ENCODE assay signal across 23 cellular contexts in the genomic region with DNA sequence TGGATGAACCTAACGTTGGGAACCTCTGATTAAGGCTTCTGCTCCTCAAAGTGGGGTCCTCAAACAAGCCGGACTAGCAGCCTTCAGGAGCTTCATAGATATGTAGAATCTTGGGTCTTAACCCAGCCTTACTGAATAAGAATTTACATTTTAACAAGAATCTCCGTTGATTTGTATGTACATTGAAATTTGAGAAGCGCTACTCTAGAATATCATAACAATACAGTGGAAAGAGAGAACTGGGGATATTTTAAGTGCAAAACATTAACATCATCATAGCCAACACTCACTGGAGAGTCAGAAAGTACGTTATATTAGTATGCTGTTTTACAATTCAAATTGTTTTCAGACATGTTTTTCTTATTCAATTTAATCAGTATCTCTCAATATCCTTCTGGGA. TPM values are rescaled to one million over a fixed set of nuclear protein-coding genes. Genes with fewer than 3 reads are reported as not detected.
A peak's percentile ranks its signal among the peaks of the same experiment; 100 is the strongest.
DNase-seq lines count a peak whose midpoint lies in the region; ATAC-seq, FAIRE-seq and TF ChIP-seq lines count a peak whose summit lies in the region.
"Had no signal": no experiment of that assay in that cellular context is flagged by ENCODE, and none has a peak within 500 bp of the region (broad histone marks: within the 10 kb centered on the region; RNA-seq: fewer than 3 reads in every experiment).

No MANE protein-coding gene starts in this region.

- peak overlapping the region in 1 of 2 experiments; percentile 61; a peak in 2 of 6 replicates for H3K27ac ChIP-seq in A549
- peak overlapping the region; percentile 78; the same call in 1 of the 2 replicates for H3K27ac ChIP-seq in IMR-90 (ENCODE audit: insufficient read depth, low read length)
- peak overlapping the region; percentile 77 for H3K27ac ChIP-seq in brain microvascular endothelial cell
- no peak overlapping the region for H3K27ac ChIP-seq in Karpas-422 (ENCODE audit: low read length)
- H3K27ac ChIP-seq: BLaER1 had no signal

- intact Hi-C loops in IMR-90 (cut with micrococcal nuclease), result loop anchor here (5.0 kb wide), 1 partner anchor 311 kb away; the partner anchor contains the start of gene TMSB4X

- peaks cover 4% of the 10 kb centered on the region for H3K36me3 Mint-ChIP-seq in mesothelial cell of epicardium
- H3K36me3 Mint-ChIP-seq: CD8-positive, alpha-beta T cell had no signal

- H2AK9ac ChIP-seq in IMR-90 (replicated peaks; ENCODE audit: low read depth, low read length, poor library complexity), result no peak overlapping the region

- peak overlapping the region; percentile 93 for H4K5ac ChIP-seq in IMR-90 (ENCODE audit: low read depth, low read length)

- peak overlapping the region; percentile 73; the same call in 1 of the 3 replicates for H2BK15ac ChIP-seq in IMR-90 (ENCODE audit: low read depth, low read length)

- no peak overlapping the region for H3K56ac ChIP-seq in IMR-90 (ENCODE audit: extremely low read depth, insufficient read depth, low read length)

- BruUV-seq in IMR-90 (replicated peaks; lab: Mats Ljungman, UMichigan), result no TSS peak

- H3K79me1 ChIP-seq in IMR-90 (ENCODE audit: low read depth in 1 of 2, low read length in 2 of 2), result no peaks in the 10 kb centered on the region

- peak; percentile 82 for FAIRE-seq in A549 (lab: Jason Lieb, UNC)
- FAIRE-seq: RCC 7860 had no signal

- H3K9me3 Mint-ChIP-seq in mesothelial cell of epicardium, result peaks cover 48% of the 10 kb centered on the region
- H3K9me3 Mint-ChIP-seq: CD8-positive, alpha-beta T cell had no signal

- TF ChIP-seq RAD21 in A549 (conservative IDR thresholded peaks at IDR 0.05 in 1 of 2, IDR thresholded peaks at IDR 0.05 in 1 of 2), result no peak
- TF ChIP-seq RAD21 in IMR-90 (IDR thresholded peaks at IDR 0.05; ENCODE audit: low read length), result no peak

- H3K9me2 ChIP-seq in Karpas-422 (replicated peaks; ENCODE audit: insufficient read depth, low read length), result no peaks in the 10 kb centered on the region

- peak overlapping the region; percentile 75; the same call in 1 of the 2 replicates for H4K91ac ChIP-seq in IMR-90 (ENCODE audit: insufficient read depth, low read depth, low read length)

- H3K4me1 ChIP-seq in A549 (peaks cover 22% of the 10 kb centered on the region), IMR-90 (ENCODE audit: control insufficient read depth, insufficient read depth, low read length) (peaks cover 9% of the 10 kb centered on the region; the same call in 1 of the 2 replicates), Karpas-422 (ENCODE audit: low read length) (no peaks in the 10 kb centered on the region)

- H2BK20ac ChIP-seq in IMR-90 (ENCODE audit: low read depth, low read length), result peak overlapping the region; percentile 86

- H3K27me3 Mint-ChIP-seq in mesothelial cell of epicardium (ENCODE audit: low read depth), result no peaks in the 10 kb centered on the region

- H3K4me2 ChIP-seq in A549 (no peak overlapping the region), IMR-90 (ENCODE audit: low read depth, low read length) (no peak overlapping the region), Karpas-422 (ENCODE audit: low read depth, low read length, poor library complexity, severe bottlenecking) (no peak overlapping the region)
- H3K4me2 ChIP-seq: BLaER1 had no signal

- no peak overlapping the region; the same call in 1 of the 2 replicates for H3K14ac ChIP-seq in IMR-90 (replicated peaks; ENCODE audit: low read depth, low read length)

- peak overlapping the region; percentile 94 for H3K18ac ChIP-seq in IMR-90 (ENCODE audit: low read depth, low read length)

- 89% methylated on average over 5 of the region's 5 CpGs for WGBS in A549 (ENCODE audit: missing lambda C conversion rate)
- WGBS in IMR-90 (ENCODE audit: extremely low coverage in 2 of 2, insufficient read length in 1 of 2), 2 experiments, result no CpG with 5 or more reads among the region's 5 CpGs

- DNase-seq in A549 (ENCODE audit: low read depth in 1 of 2, low spot score in 1 of 2) (no peak), IMR-90 (no peak), brain microvascular endothelial cell (no peak), mesothelial cell of epicardium (ENCODE audit: low spot score in 2 of 2, unreplicated experiment in 2 of 2) (no peak), Karpas-422 (no peak), COR-L47 (lab: John Stamatoyannopoulos, UW) (no peak)
- DNase-seq: CD8-positive, alpha-beta T cell; DMS79; Kasumi-1; MM.1S; NCI-H1092; NCI-H2081; NCI-H2171 treated with DMSO at 0.1 percent for 48 hours; NCI-H446 treated with DMSO at 0.1 percent for 48 hours; NCI-H774; SHP77 had no signal

- no peaks in the 10 kb centered on the region for H3K79me2 ChIP-seq in Karpas-422 (ENCODE audit: low read length)

- H4K20me1 ChIP-seq in IMR-90 (ENCODE audit: insufficient read depth, low read length) (no peaks in the 10 kb centered on the region), Karpas-422 (ENCODE audit: insufficient read depth, low read depth, low read length) (no peaks in the 10 kb centered on the region)
- H4K20me1 ChIP-seq: BLaER1 had no signal

- POLR2A ChIA-PET in A549 (lab: Yijun Ruan, JAX), result no interaction called here
- POLR2A ChIA-PET in IMR-90 (lab: Charles Lee; ENCODE audit: unreplicated experiment), result no interaction called here

- ATAC-seq in A549, result no peak
- ATAC-seq in IMR-90 (ENCODE audit: low read depth), result no peak
- no peak for ATAC-seq in HG03175 (IDR thresholded peaks at IDR 0.05; ENCODE audit: unreplicated experiment)
- ATAC-seq: CD8-positive, alpha-beta T cell had no signal

- dilution Hi-C loops in IMR-90 (cut with HindIII; ENCODE audit: low sequenced_read_pairs, unreplicated experiment), result no loop called here

- H3K9me3 ChIP-seq in A549 (peaks cover 13% of the 10 kb centered on the region; the same call in 1 of the 3 replicates), IMR-90 (ENCODE audit: control insufficient read depth, insufficient read depth, low read length) (no peaks in the 10 kb centered on the region; the same call in 1 of the 2 replicates), Karpas-422 (ENCODE audit: low read length) (no peaks in the 10 kb centered on the region)

- H3K27me3 ChIP-seq in IMR-90 (ENCODE audit: control insufficient read depth, insufficient read depth, low read length), result no peaks in the 10 kb centered on the region
- H3K27me3 ChIP-seq in brain microvascular endothelial cell (replicated peaks), result no peaks in the 10 kb centered on the region
- no peaks in the 10 kb centered on the region for H3K27me3 ChIP-seq in Karpas-422 (ENCODE audit: low read length)

- H3K4me3 ChIP-seq in A549 (no peak overlapping the region), IMR-90 (ENCODE audit: insufficient read depth, low read depth, low read length) (no peak overlapping the region), brain microvascular endothelial cell (ENCODE audit: low read depth, low read length) (no peak overlapping the region), Karpas-422 (ENCODE audit: low read length) (no peak overlapping the region)
- H3K4me3 ChIP-seq: BLaER1 had no signal

- H3K9ac ChIP-seq in IMR-90 (ENCODE audit: low read depth, low read length) (no peak overlapping the region), Karpas-422 (ENCODE audit: low read length) (no peak overlapping the region)
- H3K9ac ChIP-seq: BLaER1 had no signal

- peak overlapping the region; percentile 55 for H3K4ac ChIP-seq in IMR-90 (ENCODE audit: low read depth, low read length)

- H2AK5ac ChIP-seq in IMR-90 (ENCODE audit: low read depth, low read length), result no peak overlapping the region

- CTCF ChIA-PET in A549 (lab: Yijun Ruan, JAX), result no interaction called here
- CTCF ChIA-PET in IMR-90 (lab: Yijun Ruan, JAX), result no interaction called here

- H2AFZ ChIP-seq in IMR-90 (replicated peaks; ENCODE audit: low read length, poor library complexity) (no peak overlapping the region), Karpas-422 (ENCODE audit: low read length) (no peak overlapping the region)

- no peak for TF ChIP-seq CTCF in A549 (IDR thresholded peaks at IDR 0.05)
- no peak for TF ChIP-seq CTCF in IMR-90 (conservative IDR thresholded peaks at IDR 0.05; ENCODE audit: low read depth, low read length)
- TF ChIP-seq CTCF in brain microvascular endothelial cell (IDR thresholded peaks at IDR 0.05; ENCODE audit: low read depth, low read length, missing control alignments), result no peak
- no peak for TF ChIP-seq CTCF in mesothelial cell of epicardium (IDR thresholded peaks at IDR 0.05; ENCODE audit: unreplicated experiment)

- H3K4me3 Mint-ChIP-seq in mesothelial cell of epicardium, result no peak overlapping the region
- H3K4me3 Mint-ChIP-seq: CD8-positive, alpha-beta T cell had no signal

- peak overlapping the region; percentile 96 for H2BK5ac ChIP-seq in IMR-90 (ENCODE audit: low read depth, low read length, poor library complexity, severe bottlenecking)

- H3K36me3 ChIP-seq in IMR-90 (ENCODE audit: control insufficient read depth, insufficient read depth, low read length) (no peaks in the 10 kb centered on the region), brain microvascular endothelial cell (replicated peaks) (no peaks in the 10 kb centered on the region), Karpas-422 (ENCODE audit: insufficient read depth, low read length) (no peaks in the 10 kb centered on the region)
- H3K36me3 ChIP-seq: BLaER1 had no signal

- peaks cover 21% of the 10 kb centered on the region for H3K4me1 Mint-ChIP-seq in mesothelial cell of epicardium

- no peaks in the 10 kb centered on the region for H3K9me1 ChIP-seq in IMR-90 (ENCODE audit: insufficient read depth, low read length)

- in situ Hi-C loops in IMR-90 (cut with MboI; ENCODE audit: low sequenced_read_pairs) (no loop called here), brain microvascular endothelial cell (cut with HindIII; ENCODE audit: low pct_ligation_motif_present, low sequenced_read_pairs) (no loop called here)

- peak overlapping the region; percentile 67 for H3K27ac Mint-ChIP-seq in mesothelial cell of epicardium
- H3K27ac Mint-ChIP-seq: CD8-positive, alpha-beta T cell had no signal

- TF ChIP-seq POLR2A in A549 (IDR thresholded peaks at IDR 0.05; ENCODE audit: low read length), result no peak
- no peak for TF ChIP-seq POLR2A in IMR-90 (IDR thresholded peaks at IDR 0.05; ENCODE audit: low read depth, low read length)

- H3K23ac ChIP-seq in IMR-90 (ENCODE audit: low read depth, low read length), result no peak overlapping the region

- peak overlapping the region; percentile 80 for H2BK120ac ChIP-seq in IMR-90 (ENCODE audit: low read depth, low read length)

- TF ChIP-seq EP300 in A549 (IDR thresholded peaks at IDR 0.05), result no peak

- peak overlapping the region; percentile 64 to 79; a peak in 3 of 4 replicates for H4K8ac ChIP-seq in IMR-90 (ENCODE audit: low read depth in 2 of 2, low read length in 2 of 2)

RNA-seq across cellular contexts. Expression of gene ATXN3L, which starts 31.2 kb away (rescaled TPM):
- polyA plus RNA-seq in A549 (2011; rRNA removed) (not detected in 2 replicates), A549 (2017; fragmentation: RNase III; extraction: RNeasy Plus Mini Kit Qiagen cat#74134 plus additional on column Dnase treatment) (not detected in 3 replicates), IMR-90 (2012; rRNA removed) (not detected in 2 replicates)
- polyA plus RNA-seq in A549 (2012; cell fraction: cytosol; rRNA removed), result not detected in 2 replicates
- polyA plus RNA-seq in A549 (2012; cell fraction: nucleus; rRNA removed), result not detected in 2 replicates
- polyA minus RNA-seq in A549 (2011; rRNA and poly(A)+ RNA removed), result not detected in 2 replicates
- total RNA-seq in IMR-90 (2012; rRNA removed) (not detected in 2 replicates), mesothelial cell of epicardium (not detected in 3 replicates)
- polyA plus RNA-seq in IMR-90 (2012; cell fraction: cytosol; rRNA removed), result not detected in 2 replicates
- polyA plus RNA-seq in IMR-90 (2012; cell fraction: nucleus; rRNA removed; ENCODE audit: low replicate concordance), result not detected in 2 replicates
- total RNA-seq in Karpas-422 (2014; rRNA removed; shearing (Covaris generic); ENCODE audit: low replicate concordance), result not detected in 2 replicates
- total RNA-seq: A172; CD8-positive, alpha-beta T cell; H4; HT-29; OCI-LY7 had no signal
